13 cellular contexts compared by ENCODE assay signal in the genomic region with DNA sequence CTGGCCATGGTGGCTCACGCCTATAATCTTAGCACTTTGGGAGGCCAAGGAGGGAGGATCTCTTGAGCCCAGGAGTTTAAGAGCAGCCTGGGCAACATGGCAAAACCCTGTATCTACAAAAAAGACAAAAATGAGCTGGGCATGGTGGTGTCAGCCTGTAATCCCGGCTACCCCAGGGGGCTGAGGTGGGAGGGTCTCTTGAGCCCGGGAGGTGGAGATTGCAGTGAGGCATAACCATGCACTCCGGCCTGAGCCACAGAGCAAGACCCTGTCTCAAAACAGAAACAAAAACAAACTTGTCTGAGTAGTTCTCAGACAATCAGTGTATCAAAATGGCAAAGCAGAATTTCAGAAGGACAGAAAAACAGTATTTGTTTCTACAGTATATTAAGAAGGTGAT. TPM values are rescaled to one million over a fixed set of nuclear protein-coding genes. Genes with fewer than 3 reads are reported as not detected.
DNase-seq lines count a peak whose midpoint lies in the region; ATAC-seq, FAIRE-seq and TF ChIP-seq lines count a peak whose summit lies in the region.
"Had no signal": no experiment of that assay in that cellular context is flagged by ENCODE, and none has a peak within 500 bp of the region (broad histone marks: within the 10 kb centered on the region; RNA-seq: fewer than 3 reads in every experiment).

No MANE protein-coding gene starts in this region.

- H2BK12ac ChIP-seq in mesenchymal stem cell (ENCODE audit: low read length in 2 of 2), result no peak overlapping the region

- no peak overlapping the region for H3K4me3 ChIP-seq in BLaER1
- no peak overlapping the region for H3K4me3 ChIP-seq in HL-60 (replicated peaks; ENCODE audit: insufficient read depth, low read length)
- no peak overlapping the region for H3K4me3 ChIP-seq in mesenchymal stem cell (ENCODE audit: insufficient read depth in 1 of 2, low read depth in 1 of 2, low read length in 2 of 2)
- H3K4me3 ChIP-seq in gastrocnemius medialis, result no peak overlapping the region
- H3K4me3 ChIP-seq: GM23248, K562 had no signal

- no peaks in the 10 kb centered on the region for H4K20me1 ChIP-seq in BLaER1

- peaks cover 23% of the 10 kb centered on the region for H3K4me1 ChIP-seq in BLaER1
- H3K4me1 ChIP-seq in mesenchymal stem cell (ENCODE audit: control insufficient read depth, insufficient read depth, low read depth, low read length), result peaks cover 7% of the 10 kb centered on the region
- no peaks in the 10 kb centered on the region for H3K4me1 ChIP-seq in gastrocnemius medialis

- ATAC-seq in gastrocnemius medialis, result no peak
- ATAC-seq: K562 had no signal

- H3K27ac ChIP-seq in BLaER1 (no peak overlapping the region), HL-60 (replicated peaks) (peak overlapping the region; percentile 84), mesenchymal stem cell (ENCODE audit: low read length, poor library complexity, severe bottlenecking) (no peak overlapping the region), gastrocnemius medialis (no peak overlapping the region)
- H3K27ac ChIP-seq: GM23248 had no signal

- no peaks in the 10 kb centered on the region for H3K79me1 ChIP-seq in mesenchymal stem cell (replicated peaks; ENCODE audit: low read length, poor library complexity, severe bottlenecking)

- peak overlapping the region; percentile 61 for H2AFZ ChIP-seq in mesenchymal stem cell (ENCODE audit: low read depth, low read length)
- H2AFZ ChIP-seq: GM23248 had no signal

- H3K4me2 ChIP-seq in BLaER1, result peak overlapping the region; percentile 33
- no peak overlapping the region for H3K4me2 ChIP-seq in mesenchymal stem cell (ENCODE audit: low read length, poor library complexity, severe bottlenecking)

- H3K9me3 ChIP-seq in BLaER1 (peaks cover 17% of the 10 kb centered on the region), mesenchymal stem cell (ENCODE audit: control insufficient read depth, low read length) (no peaks in the 10 kb centered on the region), gastrocnemius medialis (no peaks in the 10 kb centered on the region)

- H3K14ac ChIP-seq in mesenchymal stem cell (ENCODE audit: low read length in 2 of 2), result peak overlapping the region in 1 of 2 experiments; percentile 11

- H2BK120ac ChIP-seq in mesenchymal stem cell (ENCODE audit: low read depth, low read length), result no peak overlapping the region

- no peak overlapping the region for H3K4ac ChIP-seq in mesenchymal stem cell (ENCODE audit: low read depth in 1 of 2, low read length in 2 of 2)

- H3K9ac ChIP-seq in BLaER1 (no peak overlapping the region), mesenchymal stem cell (ENCODE audit: low read length) (no peak overlapping the region)
- H3K9ac ChIP-seq: GM23248 had no signal

- H4K91ac ChIP-seq in mesenchymal stem cell (ENCODE audit: low read length), result no peak overlapping the region

- DNase-seq in HL-60 (ENCODE audit: low read depth in 1 of 2, low spot score in 1 of 2), result no peak
- DNase-seq in mesenchymal stem cell, result no peak
- no peak for DNase-seq in H54 (ENCODE audit: insufficient read length, low spot score)
- DNase-seq in OCI-M1 (lab: John Stamatoyannopoulos, UW), result no peak
- no peak for DNase-seq in activated CD4-positive, alpha-beta T cell treated with anti-CD3 and anti-CD28 coated beads, Interleukin-2, amount 50 U/mL, for 4 hours
- DNase-seq in gastrocnemius medialis, result no peak
- DNase-seq: CD4-positive, CD25-positive, alpha-beta regulatory T cell; DMS53; GM23248; H9 had no signal

- H4K8ac ChIP-seq in mesenchymal stem cell (ENCODE audit: low read length), result no peak overlapping the region

- WGBS in mesenchymal stem cell, result 80% methylated on average over 3 of the region's 4 CpGs

- TF ChIP-seq CTCF in HL-60 (IDR thresholded peaks at IDR 0.05; ENCODE audit: insufficient read depth, low read length) (no peak), gastrocnemius medialis (IDR thresholded peaks at IDR 0.05 in 4 of 5, conservative IDR thresholded peaks at IDR 0.05 in 1 of 5) (no peak)

- FAIRE-seq in H54 (lab: Jason Lieb, UNC), result no peak
- FAIRE-seq: K562 had no signal

- H3K23ac ChIP-seq in mesenchymal stem cell (ENCODE audit: low read length in 2 of 2), result no peak overlapping the region

- no peaks in the 10 kb centered on the region for H3K36me3 ChIP-seq in BLaER1
- no peaks in the 10 kb centered on the region for H3K36me3 ChIP-seq in mesenchymal stem cell (ENCODE audit: control insufficient read depth in 1 of 2, insufficient read depth in 2 of 2, low read depth in 1 of 2, low read length in 2 of 2)
- H3K36me3 ChIP-seq in gastrocnemius medialis, result no peaks in the 10 kb centered on the region

- TF ChIP-seq POLR2A in H54 (IDR thresholded peaks at IDR 0.05; ENCODE audit: low read depth, low read length) (no peak), gastrocnemius medialis (IDR thresholded peaks at IDR 0.05) (no peak)

- H2BK15ac ChIP-seq in mesenchymal stem cell (ENCODE audit: low read depth, poor library complexity, severe bottlenecking), result no peak overlapping the region

- no peaks in the 10 kb centered on the region for H3K27me3 ChIP-seq in BLaER1
- no peaks in the 10 kb centered on the region for H3K27me3 ChIP-seq in HL-60 (ENCODE audit: insufficient read depth, poor library complexity, severe bottlenecking)
- H3K27me3 ChIP-seq in mesenchymal stem cell (ENCODE audit: control insufficient read depth in 1 of 2, insufficient read depth in 1 of 2, low read length in 2 of 2), result no peaks in the 10 kb centered on the region
- no peaks in the 10 kb centered on the region for H3K27me3 ChIP-seq in gastrocnemius medialis

- intact Hi-C loops in gastrocnemius medialis (cut with DNase I; ENCODE audit: low total_unique reads), result no loop called here

- no peak overlapping the region for H2BK5ac ChIP-seq in mesenchymal stem cell (ENCODE audit: low read depth, low read length, poor library complexity, severe bottlenecking)

- H3K18ac ChIP-seq in mesenchymal stem cell (ENCODE audit: low read depth in 1 of 2, low read length in 2 of 2), result no peak overlapping the region

- in situ Hi-C loops in gastrocnemius medialis (cut with MboI; ENCODE audit: low sequenced_read_pairs in 4 of 4), result loop anchor here in 3 of 4 donors (5.0 to 25.0 kb wide), 5 partner anchors 49 to 169 kb away; no protein-coding TSS in a partner anchor

- no peak overlapping the region for H2AK5ac ChIP-seq in mesenchymal stem cell (ENCODE audit: low read length, severe bottlenecking)

RNA-seq across cellular contexts. Expression of gene BPGM, which starts 45.2 kb away (rescaled TPM):
- polyA plus RNA-seq in mesenchymal stem cell (2013, experiment 1 of 2), result 21.1 TPM
- polyA plus RNA-seq in mesenchymal stem cell (2013, experiment 2 of 2), result 20.7 TPM
- 10 to 100 TPM; 11.3 to 24.5 (median 13.6) TPM for total RNA-seq in gastrocnemius medialis

RNA-seq across cellular contexts. Expression of gene AKR1B15, which starts 52.5 kb away (rescaled TPM):
- polyA plus RNA-seq in mesenchymal stem cell (2013, experiment 1 of 2), result not detected
- not detected for polyA plus RNA-seq in mesenchymal stem cell (2013, experiment 2 of 2)
- 10 to 100 TPM in 2 of 4 donors, 1 to 10 TPM in 2; 1.9 to 77.5 (median 10.3) TPM for total RNA-seq in gastrocnemius medialis
- total RNA-seq: CD4-positive, CD25-positive, alpha-beta regulatory T cell; GM23248; H9; K562 had no signal
- polyA plus RNA-seq: BJ; CD4-positive, CD25-positive, alpha-beta regulatory T cell; GM23248; K562 had no signal
